In the genomic region with DNA sequence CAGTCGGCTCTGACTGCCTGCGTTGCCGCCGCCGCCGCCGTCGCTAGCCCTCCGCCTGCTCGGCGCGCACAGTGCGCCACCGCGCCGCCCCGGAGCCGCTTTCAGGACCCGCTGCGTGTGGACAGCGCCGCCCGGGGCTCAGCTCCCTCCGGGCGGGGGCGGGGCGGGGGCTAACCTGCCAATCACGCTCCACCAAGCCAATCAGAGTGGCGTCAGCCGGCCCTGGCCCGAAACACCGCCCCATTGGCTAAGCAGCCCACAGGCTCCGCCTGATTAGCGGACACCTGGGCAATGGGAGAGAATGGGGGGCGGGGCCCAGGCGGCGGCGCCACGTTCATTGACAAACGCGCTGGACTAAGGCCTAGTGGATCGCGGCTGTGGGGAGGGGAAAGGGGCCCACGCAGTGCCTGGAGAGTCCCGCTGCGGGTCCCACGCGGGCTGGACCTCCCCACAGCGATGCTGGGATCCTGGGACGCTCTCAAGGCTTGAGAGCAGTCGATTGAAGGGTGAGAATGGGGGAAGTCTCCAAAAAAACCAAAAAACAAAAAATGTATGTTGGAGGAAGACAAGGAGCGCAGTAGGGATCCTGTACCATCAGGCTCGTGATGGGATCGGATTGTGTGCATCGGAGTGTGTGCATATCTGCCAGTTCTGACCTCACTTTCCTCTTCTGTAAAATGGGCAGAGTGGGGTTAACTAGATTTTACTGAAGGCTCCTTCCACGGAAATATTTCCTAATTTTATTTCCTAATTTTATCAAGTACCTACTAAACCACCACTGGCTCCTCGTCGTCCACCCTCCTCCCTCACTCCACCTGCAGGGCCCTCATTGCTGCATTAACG, we compare ENCODE assay signal across 1 cellular context.
TF ChIP-seq lines count a peak whose summit lies in the region.

No MANE protein-coding gene starts in this region.

TF ChIP-seq in H1, 55 proteins besides CTCF, POLR2A, EP300 and RAD21:
- TF ChIP-seq BRCA1 (IDR thresholded peaks at IDR 0.05; ENCODE audit: low read depth, low read length) (no peak), RXRA (IDR thresholded peaks at IDR 0.05; ENCODE audit: insufficient read depth, low read depth, low read length) (no peak), YY1 (IDR thresholded peaks at IDR 0.05; ENCODE audit: low read depth, low read length) (no peak), NANOG (IDR thresholded peaks at IDR 0.05; ENCODE audit: insufficient read depth, low read depth, low read length, poor library complexity, severe bottlenecking) (no peak), BACH1 (IDR thresholded peaks at IDR 0.05; ENCODE audit: low read length) (no peak), ASH2L (IDR thresholded peaks at IDR 0.05; ENCODE audit: low read length) (peak; percentile 28), HDAC2 (IDR thresholded peaks at IDR 0.05; ENCODE audit: borderline replicate concordance in 1 of 2, low read depth in 2 of 2, low read length in 2 of 2) (0 out of 4 replicates have a peak, but pooled peaks of 1 of the 2 experiments have one; percentile 36), CTBP2 (IDR thresholded peaks at IDR 0.05; ENCODE audit: borderline replicate concordance, insufficient read depth, insufficient read length, low read length) (no peak), SIN3A (conservative IDR thresholded peaks at IDR 0.05 in 1 of 2, IDR thresholded peaks at IDR 0.05 in 1 of 2; ENCODE audit: low read depth in 1 of 2, low read length in 2 of 2) (peak; percentile 72 to 94; a peak in 2 of 4 replicates), RBBP5 (IDR thresholded peaks at IDR 0.05; ENCODE audit: borderline replicate concordance, low read depth, low read length) (no peak), FOSL1 (IDR thresholded peaks at IDR 0.05; ENCODE audit: insufficient read depth, low read depth, low read length) (no peak), SP4 (IDR thresholded peaks at IDR 0.05; ENCODE audit: low read length) (peak; percentile 90; the same call in 1 of the 2 replicates), RFX5 (IDR thresholded peaks at IDR 0.05; ENCODE audit: borderline replicate concordance, low read depth, low read length) (no peak), HDAC6 (IDR thresholded peaks at IDR 0.05; ENCODE audit: low read depth, low read length) (no peak), KDM1A (IDR thresholded peaks at IDR 0.05; ENCODE audit: borderline replicate concordance, low read length) (peak; percentile 41; the same call in 1 of the 2 replicates), EGR1 (IDR thresholded peaks at IDR 0.05; ENCODE audit: borderline replicate concordance, low read depth, low read length) (peak; percentile 87; the same call in 1 of the 2 replicates), KDM4A (IDR thresholded peaks at IDR 0.05; ENCODE audit: low read depth, low read length, severe bottlenecking) (no peak), MAFK (IDR thresholded peaks at IDR 0.05; ENCODE audit: low read depth, low read length) (no peak), TCF12 (IDR thresholded peaks at IDR 0.05; ENCODE audit: low read depth, low read length) (no peak), SAP30 (IDR thresholded peaks at IDR 0.05; ENCODE audit: insufficient read depth, insufficient replicate concordance, low read length) (no peak), POLR2AphosphoS5 (IDR thresholded peaks at IDR 0.05; ENCODE audit: low read depth, low read length) (no peak), SIRT6 (IDR thresholded peaks at IDR 0.05; ENCODE audit: low read length) (no peak), TAF7 (optimal IDR thresholded peaks at IDR 0.05; ENCODE audit: borderline replicate concordance, low read depth, low read length) (peak; percentile 53), NRF1 (IDR thresholded peaks at IDR 0.05; ENCODE audit: low read depth, low read length) (no peak), CHD2 (IDR thresholded peaks at IDR 0.05; ENCODE audit: low read length) (peak; percentile 80), CREB1 (IDR thresholded peaks at IDR 0.05) (peak; percentile 65), CHD1 (IDR thresholded peaks at IDR 0.05; ENCODE audit: low read depth, low read length) (no peak), CEBPB (IDR thresholded peaks at IDR 0.05; ENCODE audit: low read depth, low read length) (no peak), SP2 (IDR thresholded peaks at IDR 0.05; ENCODE audit: low read length) (peak; percentile 50), ZNF274 (IDR thresholded peaks at IDR 0.05; ENCODE audit: borderline replicate concordance, extremely low read depth, low read length) (no peak), SIX5 (IDR thresholded peaks at IDR 0.05; ENCODE audit: low read depth, low read length) (no peak), GABPA (IDR thresholded peaks at IDR 0.05; ENCODE audit: borderline replicate concordance, insufficient read depth, low read length) (no peak), TAF1 (IDR thresholded peaks at IDR 0.05; ENCODE audit: low read depth, low read length) (0 out of 2 replicates have a peak, but pooled peaks have one; percentile 18), JUND (IDR thresholded peaks at IDR 0.05; ENCODE audit: low read length) (0 out of 2 replicates have a peak, but pooled peaks have one; percentile 12), SP1 (IDR thresholded peaks at IDR 0.05; ENCODE audit: low read depth, low read length) (peak; percentile 93)
- TF ChIP-seq, protein P1, sequence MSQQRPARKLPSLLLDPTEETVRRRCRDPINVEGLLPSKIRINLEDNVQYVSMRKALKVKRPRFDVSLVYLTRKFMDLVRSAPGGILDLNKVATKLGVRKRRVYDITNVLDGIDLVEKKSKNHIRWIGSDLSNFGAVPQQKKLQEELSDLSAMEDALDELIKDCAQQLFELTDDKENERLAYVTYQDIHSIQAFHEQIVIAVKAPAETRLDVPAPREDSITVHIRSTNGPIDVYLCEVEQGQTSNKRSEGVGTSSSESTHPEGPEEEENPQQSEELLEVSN (IDR thresholded peaks at IDR 0.05): peak; percentile 54
- TF ChIP-seq, protein P2, sequence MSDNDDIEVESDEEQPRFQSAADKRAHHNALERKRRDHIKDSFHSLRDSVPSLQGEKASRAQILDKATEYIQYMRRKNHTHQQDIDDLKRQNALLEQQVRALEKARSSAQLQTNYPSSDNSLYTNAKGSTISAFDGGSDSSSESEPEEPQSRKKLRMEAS (IDR thresholded peaks at IDR 0.05): peak; percentile 91
- TF ChIP-seq, protein P3, sequence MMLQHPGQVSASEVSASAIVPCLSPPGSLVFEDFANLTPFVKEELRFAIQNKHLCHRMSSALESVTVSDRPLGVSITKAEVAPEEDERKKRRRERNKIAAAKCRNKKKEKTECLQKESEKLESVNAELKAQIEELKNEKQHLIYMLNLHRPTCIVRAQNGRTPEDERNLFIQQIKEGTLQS (IDR thresholded peaks at IDR 0.05; ENCODE audit: insufficient read depth, low read depth, low read length): no peak
- TF ChIP-seq, protein P4, sequence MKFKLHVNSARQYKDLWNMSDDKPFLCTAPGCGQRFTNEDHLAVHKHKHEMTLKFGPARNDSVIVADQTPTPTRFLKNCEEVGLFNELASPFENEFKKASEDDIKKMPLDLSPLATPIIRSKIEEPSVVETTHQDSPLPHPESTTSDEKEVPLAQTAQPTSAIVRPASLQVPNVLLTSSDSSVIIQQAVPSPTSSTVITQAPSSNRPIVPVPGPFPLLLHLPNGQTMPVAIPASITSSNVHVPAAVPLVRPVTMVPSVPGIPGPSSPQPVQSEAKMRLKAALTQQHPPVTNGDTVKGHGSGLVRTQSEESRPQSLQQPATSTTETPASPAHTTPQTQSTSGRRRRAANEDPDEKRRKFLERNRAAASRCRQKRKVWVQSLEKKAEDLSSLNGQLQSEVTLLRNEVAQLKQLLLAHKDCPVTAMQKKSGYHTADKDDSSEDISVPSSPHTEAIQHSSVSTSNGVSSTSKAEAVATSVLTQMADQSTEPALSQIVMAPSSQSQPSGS (IDR thresholded peaks at IDR 0.05; ENCODE audit: low read length): no peak
